Comparison of ENCODE assay signal across 32 cellular contexts in the genomic region with DNA sequence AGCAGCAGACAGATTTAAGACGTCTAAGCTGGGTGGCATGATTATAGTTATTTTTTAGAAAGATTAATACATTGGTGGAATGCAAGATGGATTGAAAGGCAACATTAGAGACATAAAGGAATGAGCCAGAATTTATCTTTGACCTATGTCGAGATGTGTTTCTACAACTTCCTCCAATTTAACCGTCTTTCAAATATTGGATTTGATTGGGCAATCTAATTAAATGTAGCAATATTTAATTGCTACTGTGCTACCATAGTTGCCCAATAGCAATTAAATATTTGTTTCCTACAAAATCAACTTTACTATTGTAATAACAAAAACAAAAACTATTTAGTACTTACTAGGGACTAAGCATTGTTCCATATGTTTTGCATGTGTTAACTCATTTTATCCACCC. TPM values are rescaled to one million over a fixed set of nuclear protein-coding genes. Genes with fewer than 3 reads are reported as not detected.
DNase-seq lines count a peak whose midpoint lies in the region; ATAC-seq, FAIRE-seq and TF ChIP-seq lines count a peak whose summit lies in the region.
"Had no signal": no experiment of that assay in that cellular context is flagged by ENCODE, and none has a peak within 500 bp of the region (broad histone marks: within the 10 kb centered on the region; RNA-seq: fewer than 3 reads in every experiment).

No MANE protein-coding gene starts in this region.

- H3K4me3 ChIP-seq in right lobe of liver, result no peak overlapping the region
- H3K4me3 ChIP-seq in HepG2 (replicated peaks in 1 of 3; ENCODE audit: insufficient read depth in 1 of 3, low read depth in 2 of 3, low read length in 3 of 3), result no peak overlapping the region
- no peak overlapping the region for H3K4me3 ChIP-seq in PC-3 (ENCODE audit: low read length)
- H3K4me3 ChIP-seq in RWPE2 (ENCODE audit: severe bottlenecking), result no peak overlapping the region
- H3K4me3 ChIP-seq in mammary epithelial cell (replicated peaks in 1 of 3; ENCODE audit: insufficient read depth in 1 of 3, low read depth in 2 of 3, low read length in 3 of 3), result no peak overlapping the region
- H3K4me3 ChIP-seq: BLaER1 had no signal

- intact Hi-C loops in right lobe of liver (cut with DNase I) (no loop called here), HepG2 (cut with micrococcal nuclease; ENCODE audit: unreplicated experiment) (no loop called here), PC-3 (cut with micrococcal nuclease) (loop anchor here (5.0 kb wide), 1 partner anchor 71 kb away; no protein-coding TSS in a partner anchor), mammary epithelial cell (cut with micrococcal nuclease) (loop anchor here (5.0 kb wide), 1 partner anchor 71 kb away; no protein-coding TSS in a partner anchor)

- no peak for TF ChIP-seq RAD21 in HepG2 (CRISPR knock-in tag; IDR thresholded peaks at IDR 0.05)

- no peaks in the 10 kb centered on the region for H3K9me3 ChIP-seq in right lobe of liver
- peaks cover 4% of the 10 kb centered on the region; the same call in 1 of the 2 replicates for H3K9me3 ChIP-seq in HepG2 (ENCODE audit: low read length)
- H3K9me3 ChIP-seq in PC-3 (ENCODE audit: low read length), result no peaks in the 10 kb centered on the region
- no peaks in the 10 kb centered on the region for H3K9me3 ChIP-seq in RWPE2 (ENCODE audit: severe bottlenecking)
- no peaks in the 10 kb centered on the region for H3K9me3 ChIP-seq in mammary epithelial cell (replicated peaks; ENCODE audit: insufficient read depth, low read length)
- H3K9me3 ChIP-seq: BE2C had no signal

- dilution Hi-C loops in mammary epithelial cell (cut with HindIII; ENCODE audit: low sequenced_read_pairs), result no loop called here

- in situ Hi-C loops in HepG2 (cut with HindIII; ENCODE audit: extremely low pct_ligation_motif_present, low pct_unique_long_range_greater_than_20kb), result no loop called here
- in situ Hi-C loops in mammary epithelial cell (cut with MboI; ENCODE audit: low sequenced_read_pairs in 2 of 2), result no loop called here

- H3K4me1 ChIP-seq in right lobe of liver (peaks cover 0 to 5% (median 0%) of the 10 kb centered on the region in 4 donors), HepG2 (ENCODE audit: insufficient read depth, low read length) (no peaks in the 10 kb centered on the region), PC-3 (ENCODE audit: insufficient read depth, low read length) (peaks cover 24% of the 10 kb centered on the region), RWPE2 (ENCODE audit: insufficient read depth, poor library complexity, severe bottlenecking) (no peaks in the 10 kb centered on the region), mammary epithelial cell (ENCODE audit: insufficient read depth, low read length) (peaks cover 16% of the 10 kb centered on the region)
- H3K4me1 ChIP-seq: BE2C, BLaER1 had no signal

- DNase-seq in right lobe of liver, result no peak
- DNase-seq in HepG2 (ENCODE audit: low spot score), result no peak
- DNase-seq in PC-3, result no peak
- no peak for DNase-seq in RWPE2 (ENCODE audit: low spot score)
- DNase-seq in mammary epithelial cell, result no peak
- DNase-seq in HuH-7 (ENCODE audit: low spot score), result no peak
- DNase-seq in NOMO-1 (lab: John Stamatoyannopoulos, UW; ENCODE audit: unreplicated experiment in 2 of 2), result no peak
- DNase-seq: 8988T; ACHN; BE2C; C1 segment of cervical spinal cord; CD4-positive, alpha-beta memory T cell; CD4-positive, CD25-positive, alpha-beta regulatory T cell; CD8-positive, alpha-beta memory T cell; COR-L47; DMS 273 treated with DMSO at 0.1 percent for 48 hours; DMS153; DMS53; DMS79; DND-41; EL; GF-D8 had no signal

- H4K20me1 ChIP-seq in HepG2 (ENCODE audit: insufficient read depth, low read length) (no peaks in the 10 kb centered on the region), PC-3 (ENCODE audit: low read length) (no peaks in the 10 kb centered on the region), mammary epithelial cell (ENCODE audit: insufficient read depth, low read length) (no peaks in the 10 kb centered on the region)
- H4K20me1 ChIP-seq: BLaER1 had no signal

- H3K27me3 ChIP-seq in right lobe of liver, result no peaks in the 10 kb centered on the region
- H3K27me3 ChIP-seq in HepG2 (ENCODE audit: control insufficient read depth in 1 of 2, insufficient read depth in 2 of 2, low read length in 2 of 2), result no peaks in the 10 kb centered on the region
- H3K27me3 ChIP-seq in PC-3 (ENCODE audit: low read length), result no peaks in the 10 kb centered on the region
- no peaks in the 10 kb centered on the region for H3K27me3 ChIP-seq in RWPE2 (ENCODE audit: insufficient read depth, poor library complexity, severe bottlenecking)
- H3K27me3 ChIP-seq in mammary epithelial cell (ENCODE audit: insufficient read depth, low read length), result no peaks in the 10 kb centered on the region
- H3K27me3 ChIP-seq: BE2C, BLaER1 had no signal

- no TSS peak for BruUV-seq in HepG2 (replicated peaks; lab: Mats Ljungman, UMichigan)
- no TSS peak for BruUV-seq in PC-3 (replicated peaks; lab: Mats Ljungman, UMichigan)
- no TSS peak for BruUV-seq in mammary epithelial cell (replicated peaks; lab: Mats Ljungman, UMichigan)

- H3K36me3 ChIP-seq in right lobe of liver (no peaks in the 10 kb centered on the region), HepG2 (replicated peaks in 1 of 2; ENCODE audit: control insufficient read depth in 1 of 2, insufficient read depth in 2 of 2, low read length in 2 of 2) (no peaks in the 10 kb centered on the region), PC-3 (ENCODE audit: low read depth, low read length) (no peaks in the 10 kb centered on the region), RWPE2 (ENCODE audit: low read depth) (no peaks in the 10 kb centered on the region), mammary epithelial cell (ENCODE audit: insufficient read depth, low read length) (no peaks in the 10 kb centered on the region)
- H3K36me3 ChIP-seq: BE2C, BLaER1 had no signal

- no peak for TF ChIP-seq EP300 in HepG2 (IDR thresholded peaks at IDR 0.05; ENCODE audit: low read depth in 2 of 2, low read length in 2 of 2)
- no peak for TF ChIP-seq EP300 in HepG2 (CRISPR knock-in tag; IDR thresholded peaks at IDR 0.05; ENCODE audit: borderline replicate concordance)

- WGBS in right lobe of liver (ENCODE audit: insufficient coverage, low coverage, low lambda C conversion rate, missing lambda C conversion rate), result 79% methylated on average over 3 of the region's 3 CpGs
- WGBS in HepG2 (ENCODE audit: low lambda C conversion rate), result 11% methylated on average over 3 of the region's 3 CpGs
- 98% methylated on average over 3 of the region's 3 CpGs for WGBS in mammary epithelial cell (ENCODE audit: low coverage, missing lambda C conversion rate)

- TF ChIP-seq CTCF in right lobe of liver (IDR thresholded peaks at IDR 0.05) (no peak), HepG2 (CRISPR knock-in tag; IDR thresholded peaks at IDR 0.05) (no peak), PC-3 (conservative IDR thresholded peaks at IDR 0.05; ENCODE audit: low read depth, low read length) (no peak), RWPE2 (IDR thresholded peaks at IDR 0.05; ENCODE audit: poor library complexity, severe bottlenecking) (no peak), mammary epithelial cell (conservative IDR thresholded peaks at IDR 0.05 in 1 of 2, IDR thresholded peaks at IDR 0.05 in 1 of 2; ENCODE audit: extremely low read depth in 1 of 2, insufficient read depth in 1 of 2, low read depth in 1 of 2, low read length in 2 of 2) (no peak)

- no peak overlapping the region for H3K9ac ChIP-seq in HepG2 (ENCODE audit: insufficient read depth, low read depth, low read length)
- no peak overlapping the region for H3K9ac ChIP-seq in PC-3 (ENCODE audit: low read length)
- H3K9ac ChIP-seq in mammary epithelial cell (ENCODE audit: insufficient read depth, low read length), result no peak overlapping the region
- H3K9ac ChIP-seq: BLaER1 had no signal

- no peaks in the 10 kb centered on the region for H3F3A ChIP-seq in PC-3 (ENCODE audit: low read length, unreplicated experiment)

- no peak overlapping the region for H3K27ac ChIP-seq in right lobe of liver
- no peak overlapping the region for H3K27ac ChIP-seq in HepG2 (ENCODE audit: extremely low read length, insufficient read depth, low read length)
- H3K27ac ChIP-seq in PC-3 (ENCODE audit: low read length), result peak overlapping the region; percentile 91
- H3K27ac ChIP-seq in RWPE2 (ENCODE audit: poor library complexity, severe bottlenecking), result peak overlapping the region; percentile 66
- H3K27ac ChIP-seq in mammary epithelial cell (ENCODE audit: insufficient read depth, low read depth, low read length), result peak overlapping the region; percentile 90
- H3K27ac ChIP-seq: BLaER1 had no signal

- H3K79me2 ChIP-seq in HepG2 (ENCODE audit: insufficient read depth, low read length) (no peaks in the 10 kb centered on the region), PC-3 (ENCODE audit: low read length) (no peaks in the 10 kb centered on the region), mammary epithelial cell (ENCODE audit: insufficient read depth, low read length) (no peaks in the 10 kb centered on the region)

- peak in 3 of 4 donors; percentile 38 to 55 (median 47) for ATAC-seq in right lobe of liver
- no peak for ATAC-seq in HepG2
- no peak for ATAC-seq in PC-3
- ATAC-seq in RWPE2 (ENCODE audit: low read depth), result no peak
- no peak for ATAC-seq in HG02973 (IDR thresholded peaks at IDR 0.05; ENCODE audit: unreplicated experiment)

- FAIRE-seq in HepG2 (lab: Jason Lieb, UNC), result no peak
- FAIRE-seq: A204.1, G401.6, GM12891, GM19239 had no signal

- CTCF ChIA-PET in HepG2 (lab: Yijun Ruan, JAX; ENCODE audit: low intra/inter-chr PET ratio, low total read pairs) (no interaction called here), PC-3 (lab: Charles Lee) (no interaction called here), mammary epithelial cell (lab: Charles Lee; ENCODE audit: low non-redundant PET) (no interaction called here)

- H3K9me2 ChIP-seq in PC-3 (replicated peaks; ENCODE audit: low read length), result no peaks in the 10 kb centered on the region

- POLR2A ChIA-PET in HepG2 (lab: Yijun Ruan, JAX) (no interaction called here), PC-3 (lab: Charles Lee; ENCODE audit: unreplicated experiment) (no interaction called here)

- no peak for TF ChIP-seq POLR2A in right lobe of liver (IDR thresholded peaks at IDR 0.05)
- TF ChIP-seq POLR2A in HepG2 (IDR thresholded peaks at IDR 0.05; ENCODE audit: insufficient read depth in 1 of 2, low read depth in 2 of 2, low read length in 2 of 2), result no peak

- H3K4me2 ChIP-seq in HepG2 (ENCODE audit: low read depth, low read length) (no peak overlapping the region), PC-3 (ENCODE audit: low read length) (peak overlapping the region; percentile 80), mammary epithelial cell (ENCODE audit: insufficient read depth, low read depth, low read length) (peak overlapping the region; percentile 64)
- H3K4me2 ChIP-seq: BLaER1 had no signal

- H2AFZ ChIP-seq in HepG2 (ENCODE audit: low read length) (no peak overlapping the region), PC-3 (ENCODE audit: low read length) (no peak overlapping the region), mammary epithelial cell (ENCODE audit: low read depth, low read length) (peak overlapping the region; percentile 52)

RNA-seq across cellular contexts. Expression of a gene that starts 30.4 kb away (rescaled TPM):
- total RNA-seq in right lobe of liver (100 to 1,000 TPM in 1 of 6 experiments, 10 to 100 TPM in 5; 17.2 to 159 (median 48.9) TPM), HepG2 (2016; rRNA removed; fragmentation: Illumina TruSeq; extraction: Trizol) (not detected in 2 replicates), PC-3 (2014; rRNA removed) (not detected in 2 replicates), mammary epithelial cell (not detected)
- total RNA-seq in HepG2 (2016; cell fraction: cytosol; rRNA removed; fragmentation: Illumina TruSeq; extraction: Trizol; ENCODE audit: low read depth), result not detected in 2 replicates
- total RNA-seq in HepG2 (2016; cell fraction: insoluble cytoplasmic fraction; rRNA removed; fragmentation: Illumina TruSeq; extraction: Trizol), result not detected in 2 replicates
- not detected in 2 replicates for total RNA-seq in HepG2 (2016; cell fraction: membrane; rRNA removed; fragmentation: Illumina TruSeq; extraction: Trizol)
- total RNA-seq in HepG2 (2016; cell fraction: nucleus; rRNA removed; fragmentation: Illumina TruSeq; extraction: Trizol), result not detected in 2 replicates
- polyA plus RNA-seq in HepG2 (2011; rRNA removed) (not detected in 2 replicates), mammary epithelial cell (not detected)
- not detected in 2 replicates for polyA plus RNA-seq in HepG2 (2011; cell fraction: cytosol; rRNA removed)
- not detected in 2 replicates for polyA plus RNA-seq in HepG2 (2011; cell fraction: nucleus; rRNA removed)
- polyA plus RNA-seq in HepG2 (2012), result 0.08 TPM in 1 of 2 replicates, not detected in the other
- not detected in 2 replicates for polyA plus RNA-seq in HepG2 (2016; cell fraction: cytosol; fragmentation: Illumina TruSeq; extraction: Trizol; ENCODE audit: low read depth)
- not detected in 2 replicates for polyA plus RNA-seq in HepG2 (2016; cell fraction: insoluble cytoplasmic fraction; fragmentation: Illumina TruSeq; extraction: Trizol; ENCODE audit: low read depth)
- polyA plus RNA-seq in HepG2 (2016; cell fraction: membrane; fragmentation: Illumina TruSeq; extraction: Trizol; ENCODE audit: low read depth), result not detected in 2 replicates
- polyA plus RNA-seq in HepG2 (2016; cell fraction: nucleus; fragmentation: Illumina TruSeq; extraction: Trizol; ENCODE audit: insufficient read depth, low read depth), result not detected in 2 replicates
- 0.07 TPM in 1 of 2 replicates, not detected in the other for polyA minus RNA-seq in HepG2 (2011; rRNA and poly(A)+ RNA removed; ENCODE audit: low replicate concordance)
- not detected in 2 replicates for polyA minus RNA-seq in HepG2 (2011; cell fraction: cytosol; rRNA and poly(A)+ RNA removed)
- polyA minus RNA-seq in HepG2 (2011; cell fraction: nucleus; rRNA and poly(A)+ RNA removed), result not detected in 2 replicates
- polyA minus RNA-seq in mammary epithelial cell, result not detected
- total RNA-seq: A673; CD4-positive, alpha-beta memory T cell; CD4-positive, CD25-positive, alpha-beta regulatory T cell; CD8-positive, alpha-beta memory T cell; Daoy had no signal
- polyA plus RNA-seq: AG04450; CD14-positive monocyte; CD4-positive, alpha-beta memory T cell; CD4-positive, CD25-positive, alpha-beta regulatory T cell; CD8-positive, alpha-beta memory T cell had no signal

RNA-seq across cellular contexts. Expression of a gene that starts 39.8 kb away (rescaled TPM):
- total RNA-seq in right lobe of liver (under 1 TPM in 4 of 6 experiments, not detected in 2; 0.30 to 0.64 (median 0.39) TPM), HepG2 (2016; rRNA removed; fragmentation: Illumina TruSeq; extraction: Trizol) (not detected in 2 replicates), PC-3 (2014; rRNA removed) (not detected in 2 replicates), mammary epithelial cell (not detected)
- total RNA-seq in HepG2 (2016; cell fraction: cytosol; rRNA removed; fragmentation: Illumina TruSeq; extraction: Trizol; ENCODE audit: low read depth), result not detected in 2 replicates
- total RNA-seq in HepG2 (2016; cell fraction: insoluble cytoplasmic fraction; rRNA removed; fragmentation: Illumina TruSeq; extraction: Trizol), result not detected in 2 replicates
- not detected in 2 replicates for total RNA-seq in HepG2 (2016; cell fraction: membrane; rRNA removed; fragmentation: Illumina TruSeq; extraction: Trizol)
- total RNA-seq in HepG2 (2016; cell fraction: nucleus; rRNA removed; fragmentation: Illumina TruSeq; extraction: Trizol), result not detected in 2 replicates
- polyA plus RNA-seq in HepG2 (2011; rRNA removed) (not detected in 2 replicates), mammary epithelial cell (not detected)
- polyA plus RNA-seq in HepG2 (2011; cell fraction: cytosol; rRNA removed), result not detected in 2 replicates
- polyA plus RNA-seq in HepG2 (2011; cell fraction: nucleus; rRNA removed), result not detected in 2 replicates
- not detected in 2 replicates for polyA plus RNA-seq in HepG2 (2012)
- not detected in 2 replicates for polyA plus RNA-seq in HepG2 (2016; cell fraction: cytosol; fragmentation: Illumina TruSeq; extraction: Trizol; ENCODE audit: low read depth)
- polyA plus RNA-seq in HepG2 (2016; cell fraction: insoluble cytoplasmic fraction; fragmentation: Illumina TruSeq; extraction: Trizol; ENCODE audit: low read depth), result not detected in 2 replicates
- polyA plus RNA-seq in HepG2 (2016; cell fraction: membrane; fragmentation: Illumina TruSeq; extraction: Trizol; ENCODE audit: low read depth), result not detected in 2 replicates
- polyA plus RNA-seq in HepG2 (2016; cell fraction: nucleus; fragmentation: Illumina TruSeq; extraction: Trizol; ENCODE audit: insufficient read depth, low read depth), result not detected in 2 replicates
- polyA minus RNA-seq in HepG2 (2011; rRNA and poly(A)+ RNA removed; ENCODE audit: low replicate concordance), result not detected in 2 replicates
- not detected in 2 replicates for polyA minus RNA-seq in HepG2 (2011; cell fraction: cytosol; rRNA and poly(A)+ RNA removed)
- not detected in 2 replicates for polyA minus RNA-seq in HepG2 (2011; cell fraction: nucleus; rRNA and poly(A)+ RNA removed)
- polyA minus RNA-seq in mammary epithelial cell, result not detected
- total RNA-seq: A673; CD4-positive, alpha-beta memory T cell; CD4-positive, CD25-positive, alpha-beta regulatory T cell; CD8-positive, alpha-beta memory T cell; Daoy had no signal
- polyA plus RNA-seq: AG04450; CD14-positive monocyte; CD4-positive, alpha-beta memory T cell; CD4-positive, CD25-positive, alpha-beta regulatory T cell; CD8-positive, alpha-beta memory T cell had no signal

Comparison
In these comparisons a context has a peak if more than half of its experiments do, and no peak if none do; other contexts are left out.
1. ATAC-seq: peak in right lobe of liver (3 of 4); none in HepG2 (single experiment), PC-3 (single experiment), RWPE2 (single experiment) and HG02973 (single experiment).
2. RNA of a gene that starts 30.4 kb away (total RNA-seq): 17.2 to 159 TPM in right lobe of liver; not detected in HepG2, not detected in PC-3 and not detected in mammary epithelial cell; every median in the first group is over 10 times any median in the second.
3. H3K27ac ChIP-seq: peak in PC-3 (single experiment), RWPE2 (single experiment) and mammary epithelial cell (single experiment); none in right lobe of liver (0 of 3) and HepG2 (single experiment).
4. intact Hi-C loops: an anchor here in PC-3 (5.0 kb wide) and mammary epithelial cell (5.0 kb wide); none called in right lobe of liver and HepG2.